ENCODE assay signal across 8 cellular contexts in genomic region chr4:83334425-83335241, GRCh38. TPM values are rescaled to one million over a fixed set of nuclear protein-coding genes. Genes with fewer than 3 reads are reported as not detected.
DNase-seq lines count a peak whose midpoint lies in the region; ATAC-seq and TF ChIP-seq lines count a peak whose summit lies in the region.

TSS of gene HPSE (minus strand) at chr4:83334848. CDS start at chr4:83334782, 66 bp downstream.

- H3K4me2 ChIP-seq in OCI-LY1 (ENCODE audit: low read length) = peak within 1 kb of the TSS; percentile 65

- no peaks in the 10 kb centered on the region for H4K20me1 ChIP-seq in OCI-LY1 (ENCODE audit: insufficient read depth, low read length)

- peak within 1 kb of the TSS; percentile 82 for H3K27ac Mint-ChIP-seq in CD8-positive, alpha-beta T cell
- H3K27ac Mint-ChIP-seq in natural killer cell treated with Interleukin-12 subunit alpha and Interleukin-12 subunit beta and Interleukin-15 and Interleukin-18, amount 100 ng/mL, for 72 hours = peak within 1 kb of the TSS; percentile 52 to 58
- peak within 1 kb of the TSS; percentile 42 for H3K27ac Mint-ChIP-seq in stimulated activated naive CD8-positive, alpha-beta T cell treated with anti-CD3 and anti-CD28 coated beads, Interleukin-15, Interleukin-2, amounts not matched to agents 100 ng/mL and 50 ng/mL, for 24 hours

- H2AFZ ChIP-seq in OCI-LY1 (ENCODE audit: low read length) = no peak within 1 kb of the TSS

- H3K4me3 Mint-ChIP-seq in CD8-positive, alpha-beta T cell = peak within 1 kb of the TSS; percentile 90
- peak within 1 kb of the TSS; percentile 86 for H3K4me3 Mint-ChIP-seq in activated T-cell treated with anti-CD3 and anti-CD28 coated beads, Interleukin-2, amount 50 U/mL, for 4 hours
- H3K4me3 Mint-ChIP-seq in natural killer cell treated with Interleukin-12 subunit alpha and Interleukin-12 subunit beta and Interleukin-15 and Interleukin-18, amount 100 ng/mL, for 72 hours = peak within 1 kb of the TSS; percentile 95
- H3K4me3 Mint-ChIP-seq in stimulated activated naive CD8-positive, alpha-beta T cell treated with anti-CD3 and anti-CD28 coated beads, Interleukin-15, Interleukin-2, amounts not matched to agents 100 ng/mL and 50 ng/mL, for 24 hours = peak within 1 kb of the TSS; percentile 78

- H3K4me1 ChIP-seq in CD8-positive, alpha-beta T cell (ENCODE audit: insufficient read depth, low read length) = peaks cover 11% of the 10 kb centered on the region
- H3K4me1 ChIP-seq in HUES48 (ENCODE audit: control insufficient read depth, insufficient read depth, low read length) (peaks cover 6% of the 10 kb centered on the region), OCI-LY1 (ENCODE audit: insufficient read depth, low read length, severe bottlenecking) (peaks cover 12% of the 10 kb centered on the region)

- peaks cover 10% of the 10 kb centered on the region for H3K9me3 Mint-ChIP-seq in CD8-positive, alpha-beta T cell
- H3K9me3 Mint-ChIP-seq in activated T-cell treated with anti-CD3 and anti-CD28 coated beads, Interleukin-2, amount 50 U/mL, for 4 hours = peaks cover 6% of the 10 kb centered on the region
- H3K9me3 Mint-ChIP-seq in natural killer cell treated with Interleukin-12 subunit alpha and Interleukin-12 subunit beta and Interleukin-15 and Interleukin-18, amount 100 ng/mL, for 72 hours = no peaks in the 10 kb centered on the region
- H3K9me3 Mint-ChIP-seq in stimulated activated naive CD8-positive, alpha-beta T cell treated with anti-CD3 and anti-CD28 coated beads, Interleukin-15, Interleukin-2, amounts not matched to agents 100 ng/mL and 50 ng/mL, for 24 hours = peaks cover 5% of the 10 kb centered on the region

- peak; percentile 94 for ATAC-seq in CD8-positive, alpha-beta T cell
- peak; percentile 88 for ATAC-seq in GM21367 (IDR thresholded peaks at IDR 0.05; ENCODE audit: unreplicated experiment)
- ATAC-seq in activated T-cell treated with anti-CD3 and anti-CD28 coated beads, Interleukin-2, amount 50 U/mL, for 4 hours = peak; percentile 88 to 89
- peak; percentile 86 to 92 for ATAC-seq in natural killer cell treated with Interleukin-12 subunit alpha and Interleukin-12 subunit beta and Interleukin-15 and Interleukin-18, amount 100 ng/mL, for 72 hours

- H3F3A ChIP-seq in OCI-LY1 (ENCODE audit: insufficient read depth, low read length) = no peaks in the 10 kb centered on the region

- no peaks in the 10 kb centered on the region for H3K27me3 ChIP-seq in CD8-positive, alpha-beta T cell (ENCODE audit: insufficient read depth, low read length)
- H3K27me3 ChIP-seq in HUES48 (ENCODE audit: control insufficient read depth, insufficient read depth, low read length) (peaks cover 62% of the 10 kb centered on the region), OCI-LY1 (ENCODE audit: insufficient read depth, low read length) (no peaks in the 10 kb centered on the region; the same call in 1 of the 2 replicates)

- peak within 1 kb of the TSS; percentile 48 for H3K27ac ChIP-seq in CD8-positive, alpha-beta T cell (ENCODE audit: low read depth, low read length)
- H3K27ac ChIP-seq in HUES48 (ENCODE audit: low read depth, low read length) = no peak within 1 kb of the TSS
- H3K27ac ChIP-seq in OCI-LY1 (ENCODE audit: low read depth, low read length, poor library complexity, severe bottlenecking) = no peak within 1 kb of the TSS

- DNase-seq in CD8-positive, alpha-beta T cell = peak; percentile 35 to 82 (median 65)
- DNase-seq in activated T-cell treated with anti-CD3 and anti-CD28 coated beads, Interleukin-2, amount 50 U/mL, for 4 hours = peak; percentile 60
- DNase-seq in fibroblast of mammary gland (ENCODE audit: low read depth) = peak; percentile 62
- peak; percentile 80 for DNase-seq in natural killer cell treated with Interleukin-12 subunit alpha and Interleukin-12 subunit beta and Interleukin-15 and Interleukin-18, amount 100 ng/mL, for 72 hours (ENCODE audit: low spot score)

- H3K79me2 ChIP-seq in OCI-LY1 (ENCODE audit: insufficient read depth, low read length) = no peaks in the 10 kb centered on the region

- CTCF ChIA-PET in CD8-positive, alpha-beta T cell (lab: Charles Lee) = interaction anchor here (1.4 kb wide), 1 partner anchor 16 kb away, joined by 3 read pairs; no protein-coding TSS in a partner anchor

- H3K4me3 ChIP-seq in CD8-positive, alpha-beta T cell (ENCODE audit: low read depth, low read length) = peak within 1 kb of the TSS; percentile 73
- H3K4me3 ChIP-seq in HUES48 (ENCODE audit: low read depth, low read length) (peak within 1 kb of the TSS; percentile 89), OCI-LY1 (ENCODE audit: low read depth, low read length, poor library complexity, severe bottlenecking) (peak within 1 kb of the TSS; percentile 56), fibroblast of mammary gland (ENCODE audit: control insufficient read depth, low read depth, low read length) (peak within 1 kb of the TSS; percentile 49)

- no peaks in the 10 kb centered on the region for H3K9me2 ChIP-seq in OCI-LY1 (ENCODE audit: low read depth, low read length)

- H3K9ac ChIP-seq in HUES48 (ENCODE audit: low read depth, low read length) (no peak within 1 kb of the TSS), OCI-LY1 (ENCODE audit: low read length) (no peak within 1 kb of the TSS; the same call in 1 of the 2 replicates)

- peaks cover 13% of the 10 kb centered on the region for H3K36me3 Mint-ChIP-seq in CD8-positive, alpha-beta T cell
- peaks cover 3% of the 10 kb centered on the region for H3K36me3 Mint-ChIP-seq in activated T-cell treated with anti-CD3 and anti-CD28 coated beads, Interleukin-2, amount 50 U/mL, for 4 hours (ENCODE audit: insufficient read depth)
- H3K36me3 Mint-ChIP-seq in natural killer cell treated with Interleukin-12 subunit alpha and Interleukin-12 subunit beta and Interleukin-15 and Interleukin-18, amount 100 ng/mL, for 72 hours = no peaks in the 10 kb centered on the region
- peaks cover 3% of the 10 kb centered on the region for H3K36me3 Mint-ChIP-seq in stimulated activated naive CD8-positive, alpha-beta T cell treated with anti-CD3 and anti-CD28 coated beads, Interleukin-15, Interleukin-2, amounts not matched to agents 100 ng/mL and 50 ng/mL, for 24 hours (ENCODE audit: low read depth)

- no peaks in the 10 kb centered on the region for H3K9me3 ChIP-seq in CD8-positive, alpha-beta T cell (ENCODE audit: low read length)
- no peaks in the 10 kb centered on the region for H3K9me3 ChIP-seq in HUES48 (ENCODE audit: control insufficient read depth, insufficient read depth, low read length)
- H3K9me3 ChIP-seq in OCI-LY1 (ENCODE audit: low read length) = no peaks in the 10 kb centered on the region; the same call in 1 of the 2 replicates

- intact Hi-C loops in CD8-positive, alpha-beta T cell (cut with DNase I, micrococcal nuclease) = loop anchor here in 1 of 2 experiments (1.0 to 5.0 kb wide), 3 partner anchors 16 to 123 kb away; partner anchors contain the start of genes COQ2, HELQ and MRPS18C

- H3K27me3 Mint-ChIP-seq in CD8-positive, alpha-beta T cell (ENCODE audit: low read depth) = peaks cover 5% of the 10 kb centered on the region
- no peaks in the 10 kb centered on the region for H3K27me3 Mint-ChIP-seq in activated T-cell treated with anti-CD3 and anti-CD28 coated beads, Interleukin-2, amount 50 U/mL, for 4 hours (ENCODE audit: low read depth)
- H3K27me3 Mint-ChIP-seq in natural killer cell treated with Interleukin-12 subunit alpha and Interleukin-12 subunit beta and Interleukin-15 and Interleukin-18, amount 100 ng/mL, for 72 hours = peaks cover 17 to 19% of the 10 kb centered on the region in 2 donors
- H3K27me3 Mint-ChIP-seq in stimulated activated naive CD8-positive, alpha-beta T cell treated with anti-CD3 and anti-CD28 coated beads, Interleukin-15, Interleukin-2, amounts not matched to agents 100 ng/mL and 50 ng/mL, for 24 hours = peaks cover 26% of the 10 kb centered on the region

- H3K4me1 Mint-ChIP-seq in CD8-positive, alpha-beta T cell (ENCODE audit: low read depth) = peaks cover 31% of the 10 kb centered on the region
- peaks cover 31% of the 10 kb centered on the region for H3K4me1 Mint-ChIP-seq in activated T-cell treated with anti-CD3 and anti-CD28 coated beads, Interleukin-2, amount 50 U/mL, for 4 hours (ENCODE audit: low read depth)
- peaks cover 17 to 21% of the 10 kb centered on the region in 2 donors for H3K4me1 Mint-ChIP-seq in natural killer cell treated with Interleukin-12 subunit alpha and Interleukin-12 subunit beta and Interleukin-15 and Interleukin-18, amount 100 ng/mL, for 72 hours (ENCODE audit: low read depth in 2 of 2)
- H3K4me1 Mint-ChIP-seq in stimulated activated naive CD8-positive, alpha-beta T cell treated with anti-CD3 and anti-CD28 coated beads, Interleukin-15, Interleukin-2, amounts not matched to agents 100 ng/mL and 50 ng/mL, for 24 hours (ENCODE audit: low read depth) = peaks cover 17% of the 10 kb centered on the region

- POLR2A ChIA-PET in CD8-positive, alpha-beta T cell (lab: Charles Lee) = interaction anchor here (0.7 to 1.4 kb wide), 3 partner anchors 8 to 1167 kb away, joined by 3 read pairs; no protein-coding TSS in a partner anchor

- H3K36me3 ChIP-seq in CD8-positive, alpha-beta T cell (ENCODE audit: insufficient read depth, low read length) = no peaks in the 10 kb centered on the region
- H3K36me3 ChIP-seq in HUES48 (ENCODE audit: control insufficient read depth, insufficient read depth, low read length) = no peaks in the 10 kb centered on the region
- no peaks in the 10 kb centered on the region for H3K36me3 ChIP-seq in OCI-LY1 (ENCODE audit: insufficient read depth, low read length)

- no peak for TF ChIP-seq CTCF in CD8-positive, alpha-beta T cell (IDR thresholded peaks at IDR 0.05)
- TF ChIP-seq CTCF in OCI-LY1 (IDR thresholded peaks at IDR 0.05; ENCODE audit: low read length) (no peak), fibroblast of mammary gland (conservative IDR thresholded peaks at IDR 0.05; ENCODE audit: control insufficient read depth, insufficient read depth, low read depth, low read length) (no peak)

RNA-seq across cellular contexts. Expression of gene HPSE, which starts in this region (rescaled TPM):
- total RNA-seq in CD8-positive, alpha-beta T cell = 1 to 10 TPM; 1.1 to 1.3 TPM
- 1 to 10 TPM; 4.2 to 5.6 (median 5.0) TPM for total RNA-seq in activated T-cell treated with anti-CD3 and anti-CD28 coated beads, Interleukin-2, amount 50 U/mL, for 4 hours
- total RNA-seq in natural killer cell treated with Interleukin-12 subunit alpha and Interleukin-12 subunit beta and Interleukin-15 and Interleukin-18, amount 100 ng/mL, for 72 hours = 10 to 100 TPM; 12.4 to 13.9 TPM
